8 cellular contexts compared by ENCODE assay signal in the genomic region with DNA sequence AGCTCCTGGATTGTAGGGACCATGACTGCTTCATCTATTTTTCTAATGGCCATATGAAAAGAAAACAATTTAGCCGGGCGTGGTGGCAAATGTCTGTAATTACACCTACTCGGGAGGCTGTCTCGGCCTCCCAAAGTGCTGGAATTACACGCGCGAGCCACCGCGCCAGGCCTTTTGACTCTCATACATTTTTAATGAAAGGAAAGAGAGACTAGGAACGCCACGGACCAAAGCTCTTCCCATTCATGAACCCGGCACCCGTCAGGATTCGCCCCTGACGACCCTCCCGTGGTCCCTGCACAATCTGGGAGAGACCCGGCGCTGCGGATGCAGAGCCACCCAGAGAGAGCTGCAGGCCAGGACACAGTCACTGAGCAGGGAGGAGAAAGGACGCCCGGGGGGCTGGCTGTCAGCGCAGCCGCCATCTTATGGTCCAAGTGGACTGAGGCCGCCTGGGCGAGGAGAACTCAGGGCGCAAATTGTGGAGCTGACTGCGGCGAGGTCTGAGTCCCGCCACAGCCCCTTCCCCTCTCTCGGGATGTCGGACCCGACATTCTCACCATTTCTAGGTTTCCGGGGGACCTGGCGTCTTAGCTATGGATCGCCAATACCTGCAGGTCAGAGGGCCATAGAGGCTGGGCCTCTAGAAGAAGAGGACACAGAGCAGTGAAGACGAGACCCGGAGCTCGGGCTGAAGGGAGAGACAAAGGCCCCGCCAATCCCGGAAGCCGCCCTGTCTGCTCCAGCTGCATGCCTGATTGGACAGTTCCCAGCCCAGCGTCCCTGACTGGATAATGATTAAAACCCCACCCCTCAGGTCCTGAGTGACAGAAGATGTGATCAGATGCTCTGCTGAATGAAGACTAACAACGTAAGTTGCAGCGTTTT. TPM values are rescaled to one million over a fixed set of nuclear protein-coding genes. Genes with fewer than 3 reads are reported as not detected.
DNase-seq lines count a peak whose midpoint lies in the region; ATAC-seq and TF ChIP-seq lines count a peak whose summit lies in the region.

ZNF681 (minus strand) TSS at position 705 of the 888 bp plus-strand sequence; CDS start at position 563, 142 bp downstream.

- peak within 1 kb of the TSS; percentile 1 for H3K4me2 ChIP-seq in mesendoderm (ENCODE audit: low read length)

- POLR2A ChIA-PET in activated CD8-positive, alpha-beta T cell treated with anti-CD3 and anti-CD28 coated beads for 36 hours (lab: Charles Lee) = interaction anchor here (0.6 to 2.1 kb wide), 8 partner anchors 8 to 1706 kb away, joined by 3 to 15 read pairs (median 3); partner anchors contain the start of genes ZNF257, ZNF675 and ZNF726

- no peak within 1 kb of the TSS for H3K23ac ChIP-seq in mesendoderm (ENCODE audit: low read length)

- peak within 1 kb of the TSS; percentile 96 for H3K4me3 Mint-ChIP-seq in activated CD8-positive, alpha-beta T cell treated with anti-CD3 and anti-CD28 coated beads for 36 hours
- peak within 1 kb of the TSS; percentile 91 to 96 for H3K4me3 Mint-ChIP-seq in effector memory CD8-positive, alpha-beta T cell

- H3K27ac Mint-ChIP-seq in activated CD8-positive, alpha-beta T cell treated with anti-CD3 and anti-CD28 coated beads for 36 hours = peak within 1 kb of the TSS; percentile 93
- peak within 1 kb of the TSS; percentile 98 for H3K27ac Mint-ChIP-seq in effector memory CD8-positive, alpha-beta T cell

- peak within 1 kb of the TSS; percentile 55 for H2BK5ac ChIP-seq in mesendoderm (ENCODE audit: low read length)

- no peak within 1 kb of the TSS for H4K8ac ChIP-seq in mesendoderm (ENCODE audit: low read depth, low read length)

- H3K4me1 ChIP-seq in mesendoderm (ENCODE audit: control insufficient read depth, low read depth, low read length) = no peaks in the 10 kb centered on the region

- H3K27ac ChIP-seq in mesendoderm (ENCODE audit: low read depth, low read length) = peak within 1 kb of the TSS; percentile 42

- intact Hi-C loops in activated CD8-positive, alpha-beta T cell treated with anti-CD3 and anti-CD28 coated beads for 36 hours (cut with micrococcal nuclease) = loop anchor here (5.0 kb wide), 1 partner anchor 71 kb away; the partner anchor contains the start of gene ZNF675

- H2AK5ac ChIP-seq in mesendoderm (ENCODE audit: low read length) = no peak within 1 kb of the TSS

- CTCF ChIA-PET in activated CD8-positive, alpha-beta T cell treated with anti-CD3 and anti-CD28 coated beads for 36 hours (lab: Charles Lee) = interaction anchor here (1.7 to 2.0 kb wide), 2 partner anchors 59 to 71 kb away, joined by 9 to 13 read pairs; partner anchors contain the start of gene ZNF675

- H2BK15ac ChIP-seq in mesendoderm (replicated peaks; ENCODE audit: low read depth) = no peak within 1 kb of the TSS

- H3K79me1 ChIP-seq in mesendoderm (ENCODE audit: low read length) = no peaks in the 10 kb centered on the region

- peaks cover 25% of the 10 kb centered on the region for H3K4me1 Mint-ChIP-seq in activated CD8-positive, alpha-beta T cell treated with anti-CD3 and anti-CD28 coated beads for 36 hours (ENCODE audit: low read depth)
- H3K4me1 Mint-ChIP-seq in effector memory CD8-positive, alpha-beta T cell (ENCODE audit: low read depth in 2 of 2) = peaks cover 26 to 31% of the 10 kb centered on the region in 2 donors

- peaks cover 24% of the 10 kb centered on the region for H3K36me3 Mint-ChIP-seq in activated CD8-positive, alpha-beta T cell treated with anti-CD3 and anti-CD28 coated beads for 36 hours (ENCODE audit: low read depth)
- H3K36me3 Mint-ChIP-seq in effector memory CD8-positive, alpha-beta T cell (ENCODE audit: insufficient read depth) = peaks cover 19% of the 10 kb centered on the region

- no peak within 1 kb of the TSS for H3K18ac ChIP-seq in mesendoderm (ENCODE audit: low read length)

- H3K9ac ChIP-seq in mesendoderm (ENCODE audit: low read length) = peak within 1 kb of the TSS; percentile 95

- peak; percentile 51 for TF ChIP-seq CTCF in activated CD8-positive, alpha-beta T cell treated with anti-CD3 and anti-CD28 coated beads for 36 hours (IDR thresholded peaks at IDR 0.05)

- H3K9me3 Mint-ChIP-seq in activated CD8-positive, alpha-beta T cell treated with anti-CD3 and anti-CD28 coated beads for 36 hours = peaks cover 9% of the 10 kb centered on the region
- H3K9me3 Mint-ChIP-seq in effector memory CD8-positive, alpha-beta T cell = peaks cover 0 to 5% of the 10 kb centered on the region in 2 donors

- H3K27me3 ChIP-seq in mesendoderm (ENCODE audit: insufficient read depth, low read length, poor library complexity) = no peaks in the 10 kb centered on the region

- DNase-seq in 8988T (peak; percentile 45), NCI-H2227 treated with DMSO at 0.1 percent for 48 hours (lab: John Stamatoyannopoulos, UW) (peak; percentile 81), mesendoderm (peak; percentile 97)
- DNase-seq in activated CD8-positive, alpha-beta T cell treated with anti-CD3 and anti-CD28 coated beads for 36 hours = peak; percentile 94
- DNase-seq in effector memory CD8-positive, alpha-beta T cell = peak; percentile 80 to 83 (median 82)
- DNase-seq in stimulated activated CD8-positive, alpha-beta memory T cell treated with anti-CD3 and anti-CD28 coated beads, Interleukin-12 subunit alpha, Interleukin-12 subunit beta, amount 100 ng/mL, for 24 hours (ENCODE audit: extremely low read depth) = peak; percentile 66

- ATAC-seq in GM18508 (IDR thresholded peaks at IDR 0.05; ENCODE audit: insufficient read depth, unreplicated experiment) (peak; percentile 86), HG03039 (IDR thresholded peaks at IDR 0.05; ENCODE audit: unreplicated experiment) (peak; percentile 91)
- ATAC-seq in activated CD8-positive, alpha-beta T cell treated with anti-CD3 and anti-CD28 coated beads for 36 hours = peak; percentile 91
- peak; percentile 86 for ATAC-seq in effector memory CD8-positive, alpha-beta T cell (replicated peaks)

- no peak within 1 kb of the TSS for H2BK120ac ChIP-seq in mesendoderm (ENCODE audit: low read depth, low read length)

- peak within 1 kb of the TSS; percentile 98 for H3K56ac ChIP-seq in mesendoderm (ENCODE audit: low read length)

- no peak within 1 kb of the TSS for H4K5ac ChIP-seq in mesendoderm (ENCODE audit: low read length)

- H3K27me3 Mint-ChIP-seq in activated CD8-positive, alpha-beta T cell treated with anti-CD3 and anti-CD28 coated beads for 36 hours = no peaks in the 10 kb centered on the region
- H3K27me3 Mint-ChIP-seq in effector memory CD8-positive, alpha-beta T cell = no peaks in the 10 kb centered on the region

- H3K4ac ChIP-seq in mesendoderm (ENCODE audit: low read depth, low read length) = peak within 1 kb of the TSS; percentile 75

- H3K36me3 ChIP-seq in mesendoderm (ENCODE audit: control insufficient read depth, insufficient read depth, low read length) = no peaks in the 10 kb centered on the region

- peaks cover 8% of the 10 kb centered on the region for H3K79me2 ChIP-seq in mesendoderm (ENCODE audit: control insufficient read depth, insufficient read depth, low read length)

- peak within 1 kb of the TSS; percentile 93 for H3K4me3 ChIP-seq in mesendoderm (ENCODE audit: low read length)

- WGBS in mesendoderm (ENCODE audit: extremely low coverage, insufficient coverage, low lambda C conversion rate) = no CpG with 5 or more reads among the region's 44 CpGs

RNA-seq across cellular contexts. Expression of gene ZNF681, which starts in this region (rescaled TPM):
- 1 to 10 TPM; 5.0 to 6.4 TPM for total RNA-seq in activated CD8-positive, alpha-beta T cell treated with anti-CD3 and anti-CD28 coated beads for 36 hours
- 3.9 TPM for polyA plus RNA-seq in mesendoderm (2013, experiment 1 of 2)
- 4.0 TPM for polyA plus RNA-seq in mesendoderm (2013, experiment 2 of 2)

Comparison
In these comparisons a context has a peak if more than half of its experiments do, and no peak if none do; other contexts are left out.
1. Peak in every context shown above with its lines: DNase-seq, ATAC-seq, H3K4me3 ChIP-seq and H3K27ac ChIP-seq.
2. DNase-seq: peak in every context shown above with its lines; median percentile 97 in mesendoderm; 94 in activated CD8-positive, alpha-beta T cell treated with anti-CD3 and anti-CD28 coated beads for 36 hours; 82 in effector memory CD8-positive, alpha-beta T cell; 81 in NCI-H2227 treated with DMSO at 0.1 percent for 48 hours; 66 in stimulated activated CD8-positive, alpha-beta memory T cell treated with anti-CD3 and anti-CD28 coated beads, Interleukin-12 subunit alpha, Interleukin-12 subunit beta, amount 100 ng/mL, for 24 hours; 45 in 8988T.